22 cellular contexts compared by ENCODE assay signal in genomic region chr3:168453623-168454022, GRCh38.
DNase-seq lines count a peak whose midpoint lies in the region; FAIRE-seq and TF ChIP-seq lines count a peak whose summit lies in the region.
"Had no signal": no experiment of that assay in that cellular context is flagged by ENCODE, and none has a peak within 500 bp of the region (broad histone marks: within the 10 kb centered on the region; RNA-seq: fewer than 3 reads in every experiment).

No MANE protein-coding gene starts in this region.

- peak; percentile 82 for FAIRE-seq in RCC 7860 (lab: Jason Lieb, UNC)
- peak; percentile 95 for FAIRE-seq in colon (lab: Jason Lieb, UNC)
- FAIRE-seq in islet of Langerhans (lab: Jason Lieb, UNC), result peak; percentile 84
- FAIRE-seq in small intestine (lab: Jason Lieb, UNC), result peak; percentile 84
- FAIRE-seq: GM12878, GM19239, H1 had no signal

- TF ChIP-seq CTCF in WERI-Rb-1 (IDR thresholded peaks at IDR 0.05; ENCODE audit: low read depth, low read length), result no peak
- TF ChIP-seq CTCF in coronary artery (IDR thresholded peaks at IDR 0.05), result no peak

- H3K9me3 ChIP-seq in small intestine (ENCODE audit: control insufficient read depth, low read depth), result no peaks in the 10 kb centered on the region
- no peaks in the 10 kb centered on the region for H3K9me3 ChIP-seq in WERI-Rb-1 (ENCODE audit: severe bottlenecking)
- H3K9me3 ChIP-seq: BLaER1, Caco-2 had no signal

- DNase-seq in RCC 7860 (ENCODE audit: low spot score), result no peak
- no peak for DNase-seq in small intestine
- DNase-seq in iPS-NIHi7 (ENCODE audit: extremely low spot score), result no peak
- no peak for DNase-seq in WERI-Rb-1
- no peak for DNase-seq in stimulated activated CD4-positive, alpha-beta T cell treated with anti-CD3 and anti-CD28 coated beads, Interleukin-15, amount 100 ng/mL, for 24 hours
- DNase-seq in coronary artery (ENCODE audit: low spot score), result no peak
- DNase-seq: Caco-2; CD4-positive, CD25-positive, alpha-beta regulatory T cell; CD8-positive, alpha-beta T cell; DMS153; DND-41; GDM1; GM23248; H7; HCEC 1CT had no signal

- H3K36me3 ChIP-seq in small intestine (ENCODE audit: control insufficient read depth in 2 of 2, insufficient read depth in 2 of 2, low read length in 2 of 2) (no peaks in the 10 kb centered on the region), WERI-Rb-1 (no peaks in the 10 kb centered on the region)
- H3K36me3 ChIP-seq: BLaER1 had no signal

- H3K27me3 ChIP-seq in small intestine (ENCODE audit: control insufficient read depth in 2 of 2, insufficient read depth in 2 of 2, low read length in 2 of 2), result no peaks in the 10 kb centered on the region
- no peaks in the 10 kb centered on the region for H3K27me3 ChIP-seq in WERI-Rb-1 (ENCODE audit: insufficient read depth, low read depth, severe bottlenecking)
- H3K27me3 ChIP-seq: BLaER1 had no signal

- H3K4me1 ChIP-seq in small intestine (ENCODE audit: control insufficient read depth in 2 of 2, insufficient read depth in 1 of 2, low read depth in 1 of 2, low read length in 1 of 2), result no peaks in the 10 kb centered on the region
- H3K4me1 ChIP-seq: Caco-2 had no signal

- WGBS in small intestine, 3 donors, result 72 to 85% (median 75%) methylated on average over 2 of the region's 2 CpGs

- H3K4me3 ChIP-seq in small intestine (ENCODE audit: low read depth in 1 of 2, low read length in 2 of 2) (no peak overlapping the region), WERI-Rb-1 (ENCODE audit: low read depth, low read length) (no peak overlapping the region), coronary artery (no peak overlapping the region)
- H3K4me3 ChIP-seq: BLaER1, GM12878, GM23248 had no signal

- no peak overlapping the region for H3K27ac ChIP-seq in small intestine (ENCODE audit: low read depth in 1 of 2, low read length in 1 of 2)
- H3K27ac ChIP-seq in WERI-Rb-1, result no peak overlapping the region
- no peak overlapping the region for H3K27ac ChIP-seq in coronary artery
- H3K27ac ChIP-seq: BLaER1, C4-2B, GM23248 had no signal
